ENCODE assay signal across 16 cellular contexts in the genomic region with DNA sequence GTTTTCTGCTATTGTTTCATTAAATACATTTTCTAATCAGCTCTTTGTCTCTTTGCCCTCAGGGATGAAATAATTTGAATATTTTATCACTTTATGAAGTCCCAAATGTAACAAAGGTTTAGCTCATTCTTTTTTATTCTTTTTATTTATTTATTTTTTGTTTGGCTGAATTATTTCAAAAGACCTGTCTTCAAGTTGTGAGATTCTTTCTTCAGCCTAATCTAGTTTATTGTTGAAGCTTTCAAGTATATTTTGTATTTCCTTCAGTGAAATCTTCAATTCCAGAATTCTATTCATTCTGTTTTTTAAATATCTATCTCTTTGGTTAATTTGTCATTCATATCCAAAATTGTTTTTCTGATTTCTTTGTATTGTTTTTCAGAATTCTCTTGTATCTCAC. TPM values are rescaled to one million over a fixed set of nuclear protein-coding genes. Genes with fewer than 3 reads are reported as not detected.
DNase-seq lines count a peak whose midpoint lies in the region; ATAC-seq, FAIRE-seq and TF ChIP-seq lines count a peak whose summit lies in the region.
"Had no signal": no experiment of that assay in that cellular context is flagged by ENCODE, and none has a peak within 500 bp of the region (broad histone marks: within the 10 kb centered on the region; RNA-seq: fewer than 3 reads in every experiment).

No MANE protein-coding gene starts in this region.

- H3K79me2 ChIP-seq in Karpas-422 (ENCODE audit: low read length) (no peaks in the 10 kb centered on the region), K562 (ENCODE audit: control insufficient read depth, insufficient read depth, low read length) (no peaks in the 10 kb centered on the region)

- no TSS peak for BruUV-seq in K562 (replicated peaks; lab: Mats Ljungman, UMichigan)

- H3K9me3 ChIP-seq in Karpas-422 (ENCODE audit: low read length) (peaks cover 13% of the 10 kb centered on the region), K562 (replicated peaks; ENCODE audit: control insufficient read depth, insufficient read depth, low read depth, low read length) (peaks cover 6% of the 10 kb centered on the region)

- in situ Hi-C loops in K562 (cut with MboI) = no loop called here

- no peaks in the 10 kb centered on the region for H3K27me3 ChIP-seq in Karpas-422 (ENCODE audit: low read length)
- H3K27me3 ChIP-seq in K562 (ENCODE audit: control insufficient read depth in 2 of 2, insufficient read depth in 2 of 2, low read length in 2 of 2) = peaks cover 4 to 6% of the 10 kb centered on the region in 2 experiments; a peak in 3 of 5 replicates

- CTCF ChIA-PET in activated naive CD4-positive, alpha-beta T cell treated with anti-CD3 and anti-CD28 coated beads for 36 hours (lab: Charles Lee) = interaction anchor here (0.7 to 3.2 kb wide), 8 partner anchors 10 to 34 kb away, joined by 3 to 26 read pairs (median 5); a partner anchor contains a TSS
- CTCF ChIA-PET in K562 (lab: Yijun Ruan, JAX; ENCODE audit: low intra/inter-chr PET ratio) = no interaction called here
- CTCF ChIA-PET in activated CD4-positive, alpha-beta memory T cell treated with anti-CD3 and anti-CD28 coated beads, Interleukin-2, amount 10 ng/mL, durations not matched to agents 7 days and 5 days (lab: Charles Lee) = interaction anchor here (0.8 to 2.7 kb wide), 3 partner anchors 9 to 145 kb away, joined by 3 to 10 read pairs (median 4); no protein-coding TSS in a partner anchor

- intact Hi-C loops in activated naive CD4-positive, alpha-beta T cell treated with anti-CD3 and anti-CD28 coated beads for 36 hours (cut with micrococcal nuclease) = loop anchor here (1.0 to 10.0 kb wide), 2 partner anchors 10 to 882 kb away; a partner anchor contains a TSS
- intact Hi-C loops in K562 (cut with micrococcal nuclease) = no loop called here

- H3K4me1 ChIP-seq in Karpas-422 (ENCODE audit: low read length) (no peaks in the 10 kb centered on the region), K562 (replicated peaks in 1 of 2; ENCODE audit: control insufficient read depth in 2 of 2, insufficient read depth in 2 of 2, low read length in 2 of 2) (peaks cover 0 to 6% of the 10 kb centered on the region in 2 experiments; a peak in 1 of 5 replicates)

- H3K4me3 ChIP-seq in Karpas-422 (ENCODE audit: low read length) (no peak overlapping the region), K562 (no peak overlapping the region)

- H3K27me3 Mint-ChIP-seq in activated naive CD4-positive, alpha-beta T cell treated with anti-CD3 and anti-CD28 coated beads for 36 hours (ENCODE audit: low read depth) = no peaks in the 10 kb centered on the region
- no peaks in the 10 kb centered on the region for H3K27me3 Mint-ChIP-seq in stimulated activated memory B cell treated with anti-CD40 and anti-IgM and Interleukin-4, amounts not matched to agents 10 μg/mL and 1 μg/mL and 100 μg/mL, for 72 hours
- peaks cover 6% of the 10 kb centered on the region for H3K27me3 Mint-ChIP-seq in activated CD4-positive, alpha-beta memory T cell treated with anti-CD3 and anti-CD28 coated beads, Interleukin-2, amount 10 ng/mL, durations not matched to agents 7 days and 5 days

- H3K9me3 Mint-ChIP-seq in activated naive CD4-positive, alpha-beta T cell treated with anti-CD3 and anti-CD28 coated beads for 36 hours = peaks cover 16% of the 10 kb centered on the region
- H3K9me3 Mint-ChIP-seq in stimulated activated memory B cell treated with anti-CD40 and anti-IgM and Interleukin-4, amounts not matched to agents 10 μg/mL and 1 μg/mL and 100 μg/mL, for 72 hours = peaks cover 18% of the 10 kb centered on the region
- H3K9me3 Mint-ChIP-seq in activated CD4-positive, alpha-beta memory T cell treated with anti-CD3 and anti-CD28 coated beads, Interleukin-2, amount 10 ng/mL, durations not matched to agents 7 days and 5 days = peaks cover 20% of the 10 kb centered on the region

- FAIRE-seq in K562 (lab: Jason Lieb, UNC) = no peak

- H3K9ac ChIP-seq in Karpas-422 (ENCODE audit: low read length) (no peak overlapping the region), K562 (ENCODE audit: insufficient read depth in 1 of 2, low read depth in 2 of 2, low read length in 2 of 2) (no peak overlapping the region)

- no peaks in the 10 kb centered on the region for H3K9me1 ChIP-seq in K562 (ENCODE audit: control insufficient read depth, insufficient read depth, low read length)

- H4K20me1 ChIP-seq in Karpas-422 (ENCODE audit: insufficient read depth, low read depth, low read length) (no peaks in the 10 kb centered on the region), K562 (replicated peaks; ENCODE audit: control insufficient read depth, insufficient read depth, low read length) (no peaks in the 10 kb centered on the region)

- H3K4me2 ChIP-seq in Karpas-422 (ENCODE audit: low read depth, low read length, poor library complexity, severe bottlenecking) (no peak overlapping the region), K562 (ENCODE audit: insufficient read depth, low read length) (no peak overlapping the region)

- peak overlapping the region; percentile 78 for H3K27ac Mint-ChIP-seq in activated naive CD4-positive, alpha-beta T cell treated with anti-CD3 and anti-CD28 coated beads for 36 hours
- peak overlapping the region; percentile 45 for H3K27ac Mint-ChIP-seq in stimulated activated memory B cell treated with anti-CD40 and anti-IgM and Interleukin-4, amounts not matched to agents 10 μg/mL and 1 μg/mL and 100 μg/mL, for 72 hours
- no peak overlapping the region for H3K27ac Mint-ChIP-seq in activated CD4-positive, alpha-beta memory T cell treated with anti-CD3 and anti-CD28 coated beads, Interleukin-2, amount 10 ng/mL, durations not matched to agents 7 days and 5 days

- TF ChIP-seq CTCF in K562 (IDR thresholded peaks at IDR 0.05 in 2 of 3, conservative IDR thresholded peaks at IDR 0.05 in 1 of 3; ENCODE audit: insufficient read depth in 2 of 3, low read depth in 1 of 3, low read length in 3 of 3) = no peak

- H3K4me3 Mint-ChIP-seq in activated naive CD4-positive, alpha-beta T cell treated with anti-CD3 and anti-CD28 coated beads for 36 hours = no peak overlapping the region
- H3K4me3 Mint-ChIP-seq in stimulated activated memory B cell treated with anti-CD40 and anti-IgM and Interleukin-4, amounts not matched to agents 10 μg/mL and 1 μg/mL and 100 μg/mL, for 72 hours = peak overlapping the region; percentile 49
- no peak overlapping the region for H3K4me3 Mint-ChIP-seq in activated CD4-positive, alpha-beta memory T cell treated with anti-CD3 and anti-CD28 coated beads, Interleukin-2, amount 10 ng/mL, durations not matched to agents 7 days and 5 days

- H3K9me2 ChIP-seq in Karpas-422 (replicated peaks; ENCODE audit: insufficient read depth, low read length) = no peaks in the 10 kb centered on the region

- H2AFZ ChIP-seq in Karpas-422 (ENCODE audit: low read length) (no peak overlapping the region), K562 (ENCODE audit: low read depth, low read length) (no peak overlapping the region)

- ATAC-seq in K562 = no peak
- ATAC-seq in stimulated activated memory B cell treated with anti-CD40 and anti-IgM and Interleukin-4, amounts not matched to agents 10 μg/mL and 1 μg/mL and 100 μg/mL, for 72 hours = no peak

- no peak for TF ChIP-seq RAD21 in K562 (CRISPR knock-in tag; conservative IDR thresholded peaks at IDR 0.05 in 1 of 2, IDR thresholded peaks at IDR 0.05 in 1 of 2)

- no peak for TF ChIP-seq POLR2A in K562 (conservative IDR thresholded peaks at IDR 0.05)

- no peaks in the 10 kb centered on the region for H3K36me3 ChIP-seq in Karpas-422 (ENCODE audit: insufficient read depth, low read length)
- no peaks in the 10 kb centered on the region for H3K36me3 ChIP-seq in K562 (ENCODE audit: control insufficient read depth, insufficient read depth, low read length)

- no peak for DNase-seq in activated naive CD4-positive, alpha-beta T cell treated with anti-CD3 and anti-CD28 coated beads for 36 hours
- no peak for DNase-seq in activated naive CD4-positive, alpha-beta T cell treated with anti-CD3 and anti-CD28 coated beads, Interleukin-2, amount 50 U/mL, for 16 hours
- DNase-seq in Karpas-422 (peak; percentile 44), K562 (ENCODE audit: extremely low read depth in 1 of 4, low spot score in 3 of 4) (no peak), NCI-H1105 treated with DMSO at 0.1 percent for 48 hours (lab: John Stamatoyannopoulos, UW) (no peak), AG08396 (ENCODE audit: low spot score) (no peak)
- DNase-seq in activated CD4-positive, alpha-beta memory T cell treated with anti-CD3 and anti-CD28 coated beads, Interleukin-2, amount 10 ng/mL, durations not matched to agents 7 days and 5 days = no peak
- DNase-seq: DMS53, HCEC 1CT, IMR-90, NCI-H1417 treated with DMSO at 0.1 percent for 48 hours, NCI-H2029 treated with DMSO at 0.1 percent for 48 hours, NCI-H524, SHP77 treated with DMSO at 0.1 percent for 48 hours had no signal

- H3K27ac ChIP-seq in Karpas-422 (ENCODE audit: low read length) (no peak overlapping the region), K562 (ENCODE audit: extremely low read depth, low read depth, low read length) (no peak overlapping the region)

- POLR2A ChIA-PET in K562 (lab: Yijun Ruan, JAX) = interaction anchor here (0.7 kb wide), 1 partner anchor 293 kb away, joined by 4 read pairs; no protein-coding TSS in a partner anchor
- POLR2A ChIA-PET in activated CD4-positive, alpha-beta memory T cell treated with anti-CD3 and anti-CD28 coated beads, Interleukin-2, amount 10 ng/mL, durations not matched to agents 7 days and 5 days (lab: Charles Lee) = interaction anchor here (1.6 kb wide), 1 partner anchor 10 kb away, joined by 6 read pairs; a partner anchor contains a TSS

- peaks cover 77% of the 10 kb centered on the region for H3K4me1 Mint-ChIP-seq in activated naive CD4-positive, alpha-beta T cell treated with anti-CD3 and anti-CD28 coated beads for 36 hours (ENCODE audit: low read depth)
- H3K4me1 Mint-ChIP-seq in stimulated activated memory B cell treated with anti-CD40 and anti-IgM and Interleukin-4, amounts not matched to agents 10 μg/mL and 1 μg/mL and 100 μg/mL, for 72 hours = peaks cover 74% of the 10 kb centered on the region
- H3K4me1 Mint-ChIP-seq in activated CD4-positive, alpha-beta memory T cell treated with anti-CD3 and anti-CD28 coated beads, Interleukin-2, amount 10 ng/mL, durations not matched to agents 7 days and 5 days = peaks cover 26% of the 10 kb centered on the region

- TF ChIP-seq EP300 in K562 (IDR thresholded peaks at IDR 0.05; ENCODE audit: low read length) = no peak

- peaks cover 32% of the 10 kb centered on the region for H3K36me3 Mint-ChIP-seq in activated naive CD4-positive, alpha-beta T cell treated with anti-CD3 and anti-CD28 coated beads for 36 hours (ENCODE audit: low read depth)
- peaks cover 86% of the 10 kb centered on the region for H3K36me3 Mint-ChIP-seq in stimulated activated memory B cell treated with anti-CD40 and anti-IgM and Interleukin-4, amounts not matched to agents 10 μg/mL and 1 μg/mL and 100 μg/mL, for 72 hours
- H3K36me3 Mint-ChIP-seq in activated CD4-positive, alpha-beta memory T cell treated with anti-CD3 and anti-CD28 coated beads, Interleukin-2, amount 10 ng/mL, durations not matched to agents 7 days and 5 days (ENCODE audit: low read depth) = peaks cover 71% of the 10 kb centered on the region

RNA-seq across cellular contexts. Expression of a gene that starts 10.8 kb away (rescaled TPM):
- 10 to 100 TPM; 19.5 to 19.6 TPM for total RNA-seq in activated naive CD4-positive, alpha-beta T cell treated with anti-CD3 and anti-CD28 coated beads for 36 hours
- 1.6 and 1.7 TPM in 2 replicates for total RNA-seq in Karpas-422 (2014; rRNA removed; shearing (Covaris generic); ENCODE audit: low replicate concordance)
- not detected in 2 replicates for total RNA-seq in K562 (2011; cell fraction: chromatin; rRNA removed; ENCODE audit: low replicate concordance)
- total RNA-seq in K562 (2011; cell fraction: nucleolus; rRNA removed) = not detected in 2 replicates
- total RNA-seq in K562 (2011; cell fraction: nucleoplasm; rRNA removed) = not detected in 2 replicates
- total RNA-seq in K562 (2014; rRNA removed) = not detected in 2 replicates
- total RNA-seq in K562 (2014; rRNA removed; fragmentation: Illumina TruSeq; extraction: Trizol) = not detected in 2 replicates
- total RNA-seq in K562 (2015; rRNA removed; fragmentation: Illumina TruSeq; extraction: Trizol) = not detected in 2 replicates
- total RNA-seq in K562 (2021) = not detected in 2 replicates
- not detected in 2 replicates for polyA plus RNA-seq in K562 (2011; rRNA removed)
- not detected in 2 replicates for polyA plus RNA-seq in K562 (2011; cell fraction: cytosol; rRNA removed)
- not detected in 2 replicates for polyA plus RNA-seq in K562 (2011; cell fraction: nucleus; rRNA removed)
- polyA plus RNA-seq in K562 (2012) = not detected in 2 replicates
- polyA plus RNA-seq in K562 (2014; fragmentation: Illumina TruSeq; extraction: Trizol) = not detected in 2 replicates
- not detected for polyA plus RNA-seq in K562 (2014; fragmentation: Nextera tagmentation; extraction: Ambion mirVana)
- not detected in 2 replicates for polyA plus RNA-seq in K562 (2014; rRNA removed)
- polyA minus RNA-seq in K562 (2011; rRNA and poly(A)+ RNA removed) = not detected in 2 replicates
- not detected in 2 replicates for polyA minus RNA-seq in K562 (2011; cell fraction: cytosol; rRNA and poly(A)+ RNA removed)
- not detected in 2 replicates for polyA minus RNA-seq in K562 (2011; cell fraction: nucleus; rRNA and poly(A)+ RNA removed)
- total RNA-seq in activated CD4-positive, alpha-beta memory T cell treated with anti-CD3 and anti-CD28 coated beads, Interleukin-2, amount 10 ng/mL, durations not matched to agents 7 days and 5 days = 10 to 100 TPM; 46.4 to 49.9 TPM
- total RNA-seq: HT-29, IMR-90 had no signal
- polyA plus RNA-seq: IMR-90 had no signal

RNA-seq across cellular contexts. Expression of a gene that starts 55.9 kb away (rescaled TPM):
- total RNA-seq in activated naive CD4-positive, alpha-beta T cell treated with anti-CD3 and anti-CD28 coated beads for 36 hours = under 1 TPM in 1 of 2 experiments, not detected in 1; 0.15 TPM
- not detected in 2 replicates for total RNA-seq in Karpas-422 (2014; rRNA removed; shearing (Covaris generic); ENCODE audit: low replicate concordance)
- total RNA-seq in K562 (2011; cell fraction: chromatin; rRNA removed; ENCODE audit: low replicate concordance) = not detected in 2 replicates
- total RNA-seq in K562 (2011; cell fraction: nucleolus; rRNA removed) = not detected in 2 replicates
- not detected in 2 replicates for total RNA-seq in K562 (2011; cell fraction: nucleoplasm; rRNA removed)
- not detected in 2 replicates for total RNA-seq in K562 (2014; rRNA removed)
- total RNA-seq in K562 (2014; rRNA removed; fragmentation: Illumina TruSeq; extraction: Trizol) = not detected in 2 replicates
- not detected in 2 replicates for total RNA-seq in K562 (2015; rRNA removed; fragmentation: Illumina TruSeq; extraction: Trizol)
- total RNA-seq in K562 (2021) = not detected in 2 replicates
- polyA plus RNA-seq in K562 (2011; rRNA removed) = not detected in 2 replicates
- polyA plus RNA-seq in K562 (2011; cell fraction: cytosol; rRNA removed) = not detected in 2 replicates
- polyA plus RNA-seq in K562 (2011; cell fraction: nucleus; rRNA removed) = not detected in 2 replicates
- 0.06 TPM in 1 of 2 replicates, not detected in the other for polyA plus RNA-seq in K562 (2012)
- not detected in 2 replicates for polyA plus RNA-seq in K562 (2014; fragmentation: Illumina TruSeq; extraction: Trizol)
- not detected for polyA plus RNA-seq in K562 (2014; fragmentation: Nextera tagmentation; extraction: Ambion mirVana)
- not detected in 2 replicates for polyA plus RNA-seq in K562 (2014; rRNA removed)
- polyA minus RNA-seq in K562 (2011; rRNA and poly(A)+ RNA removed) = not detected in 2 replicates
- not detected in 2 replicates for polyA minus RNA-seq in K562 (2011; cell fraction: cytosol; rRNA and poly(A)+ RNA removed)
- not detected in 2 replicates for polyA minus RNA-seq in K562 (2011; cell fraction: nucleus; rRNA and poly(A)+ RNA removed)
- total RNA-seq in activated CD4-positive, alpha-beta memory T cell treated with anti-CD3 and anti-CD28 coated beads, Interleukin-2, amount 10 ng/mL, durations not matched to agents 7 days and 5 days = 1 to 10 TPM; 2.0 to 2.3 TPM
- total RNA-seq: HT-29, IMR-90 had no signal
- polyA plus RNA-seq: IMR-90 had no signal
